Comparison of ENCODE assay signal across 8 cellular contexts in genomic region chr1:22092026-22092770, GRCh38. TPM values are rescaled to one million over a fixed set of nuclear protein-coding genes. Genes with fewer than 3 reads are reported as not detected.
A peak's percentile ranks its signal among the peaks of the same experiment; 100 is the strongest.
DNase-seq lines count a peak whose midpoint lies in the region; ATAC-seq and TF ChIP-seq lines count a peak whose summit lies in the region.
"Not testable (repeated sequence)": the region's sequence is repeated elsewhere in the genome, so short reads cannot be mapped to it uniquely, and the experiment has no call there.

No MANE protein-coding gene starts in this region.

- peak overlapping the region; percentile 39 for H3K27ac Mint-ChIP-seq in activated CD4-positive, alpha-beta T cell treated with anti-CD3 and anti-CD28 coated beads, Interleukin-2, amount 10 ng/mL, durations not matched to agents 7 days and 5 days
- H3K27ac Mint-ChIP-seq in activated naive CD8-positive, alpha-beta T cell treated with anti-CD3 and anti-CD28 coated beads, Interleukin-2, amount 10 ng/mL, durations not matched to agents 7 days and 5 days: peak overlapping the region; percentile 66
- H3K27ac Mint-ChIP-seq in naive thymus-derived CD8-positive, alpha-beta T cell: peak overlapping the region in 7 of 10 donors; percentile 16 to 85 (median 69)
- not testable (repeated sequence) for H3K27ac Mint-ChIP-seq in stimulated activated naive B cell treated with anti-CD40 and anti-IgM and Interleukin-4, amounts not matched to agents 10 μg/mL and 1 μg/mL and 100 μg/mL, for 72 hours

- not testable (repeated sequence) for H3K4me3 ChIP-seq in fibroblast of mammary gland (ENCODE audit: control insufficient read depth, low read depth, low read length)

- not testable (repeated sequence) for H3K9me3 Mint-ChIP-seq in activated CD4-positive, alpha-beta T cell treated with anti-CD3 and anti-CD28 coated beads, Interleukin-2, amount 10 ng/mL, durations not matched to agents 7 days and 5 days; activated naive CD8-positive, alpha-beta T cell treated with anti-CD3 and anti-CD28 coated beads, Interleukin-2, amount 10 ng/mL, durations not matched to agents 7 days and 5 days; naive thymus-derived CD8-positive, alpha-beta T cell; stimulated activated naive B cell treated with anti-CD40 and anti-IgM and Interleukin-4, amounts not matched to agents 10 μg/mL and 1 μg/mL and 100 μg/mL, for 72 hours

- CTCF ChIA-PET in GM10248 (lab: Yijun Ruan, JAX): interaction anchor here (1.1 to 3.1 kb wide), 6 partner anchors 9 to 324 kb away, joined by 3 to 19 read pairs (median 4); no protein-coding TSS in a partner anchor
- CTCF ChIA-PET in activated CD4-positive, alpha-beta T cell treated with anti-CD3 and anti-CD28 coated beads, Interleukin-2, amount 10 ng/mL, durations not matched to agents 7 days and 5 days (lab: Charles Lee): interaction anchor here (0.7 to 1.5 kb wide), 2 partner anchors 15 to 30 kb away, joined by 3 to 4 read pairs; no protein-coding TSS in a partner anchor

- H3K27me3 Mint-ChIP-seq in activated CD4-positive, alpha-beta T cell treated with anti-CD3 and anti-CD28 coated beads, Interleukin-2, amount 10 ng/mL, durations not matched to agents 7 days and 5 days; activated naive CD8-positive, alpha-beta T cell treated with anti-CD3 and anti-CD28 coated beads, Interleukin-2, amount 10 ng/mL, durations not matched to agents 7 days and 5 days; naive thymus-derived CD8-positive, alpha-beta T cell; stimulated activated naive B cell treated with anti-CD40 and anti-IgM and Interleukin-4, amounts not matched to agents 10 μg/mL and 1 μg/mL and 100 μg/mL, for 72 hours: not testable (repeated sequence)

- H3K4me3 Mint-ChIP-seq in activated CD4-positive, alpha-beta T cell treated with anti-CD3 and anti-CD28 coated beads, Interleukin-2, amount 10 ng/mL, durations not matched to agents 7 days and 5 days: peak overlapping the region; percentile 1
- peak overlapping the region; percentile 24 for H3K4me3 Mint-ChIP-seq in activated naive CD8-positive, alpha-beta T cell treated with anti-CD3 and anti-CD28 coated beads, Interleukin-2, amount 10 ng/mL, durations not matched to agents 7 days and 5 days
- peak overlapping the region in 4 of 10 donors; percentile 19 to 59 (median 39) for H3K4me3 Mint-ChIP-seq in naive thymus-derived CD8-positive, alpha-beta T cell
- not testable (repeated sequence) for H3K4me3 Mint-ChIP-seq in stimulated activated naive B cell treated with anti-CD40 and anti-IgM and Interleukin-4, amounts not matched to agents 10 μg/mL and 1 μg/mL and 100 μg/mL, for 72 hours

- peak; percentile 50 for DNase-seq in GM10248 (ENCODE audit: extremely low spot score)
- DNase-seq in RKO (ENCODE audit: low spot score): peak; percentile 64
- peak; percentile 52 for DNase-seq in activated CD4-positive, alpha-beta T cell treated with anti-CD3 and anti-CD28 coated beads, Interleukin-2, amount 10 ng/mL, durations not matched to agents 7 days and 5 days
- not testable (repeated sequence) for DNase-seq in activated naive CD8-positive, alpha-beta T cell treated with anti-CD3 and anti-CD28 coated beads, Interleukin-2, amount 10 ng/mL, durations not matched to agents 7 days and 5 days
- DNase-seq in fibroblast of mammary gland (ENCODE audit: low read depth): peak; percentile 68
- DNase-seq in naive thymus-derived CD8-positive, alpha-beta T cell: peak in 6 of 10 donors; percentile 21 to 54 (median 29)
- DNase-seq in stimulated activated naive B cell treated with anti-CD40 and anti-IgM and Interleukin-4, amounts not matched to agents 10 μg/mL and 1 μg/mL and 100 μg/mL, for 72 hours: peak; percentile 13

- H3K4me1 Mint-ChIP-seq in activated CD4-positive, alpha-beta T cell treated with anti-CD3 and anti-CD28 coated beads, Interleukin-2, amount 10 ng/mL, durations not matched to agents 7 days and 5 days: peaks cover 70% of the 10 kb centered on the region
- peaks cover 54% of the 10 kb centered on the region for H3K4me1 Mint-ChIP-seq in activated naive CD8-positive, alpha-beta T cell treated with anti-CD3 and anti-CD28 coated beads, Interleukin-2, amount 10 ng/mL, durations not matched to agents 7 days and 5 days
- H3K4me1 Mint-ChIP-seq in naive thymus-derived CD8-positive, alpha-beta T cell: peaks cover 39 to 73% (median 72%) of the 10 kb centered on the region in 4 donors
- H3K4me1 Mint-ChIP-seq in stimulated activated naive B cell treated with anti-CD40 and anti-IgM and Interleukin-4, amounts not matched to agents 10 μg/mL and 1 μg/mL and 100 μg/mL, for 72 hours: peaks cover 40 to 57% of the 10 kb centered on the region in 2 donors

- H3K36me3 Mint-ChIP-seq in activated CD4-positive, alpha-beta T cell treated with anti-CD3 and anti-CD28 coated beads, Interleukin-2, amount 10 ng/mL, durations not matched to agents 7 days and 5 days (ENCODE audit: low read depth): peaks cover 72% of the 10 kb centered on the region
- H3K36me3 Mint-ChIP-seq in activated naive CD8-positive, alpha-beta T cell treated with anti-CD3 and anti-CD28 coated beads, Interleukin-2, amount 10 ng/mL, durations not matched to agents 7 days and 5 days: peaks cover 42% of the 10 kb centered on the region
- peaks cover 0 to 94% (median 10%) of the 10 kb centered on the region in 3 donors for H3K36me3 Mint-ChIP-seq in naive thymus-derived CD8-positive, alpha-beta T cell
- peaks cover 43 to 57% of the 10 kb centered on the region in 2 donors for H3K36me3 Mint-ChIP-seq in stimulated activated naive B cell treated with anti-CD40 and anti-IgM and Interleukin-4, amounts not matched to agents 10 μg/mL and 1 μg/mL and 100 μg/mL, for 72 hours

- peak; percentile 5 for TF ChIP-seq CTCF in GM10248 (IDR thresholded peaks at IDR 0.05; ENCODE audit: control extremely low read depth, extremely low read depth, low read depth, missing control alignments)
- not testable (repeated sequence) for TF ChIP-seq CTCF in fibroblast of mammary gland (conservative IDR thresholded peaks at IDR 0.05; ENCODE audit: control insufficient read depth, insufficient read depth, low read depth, low read length)

- POLR2A ChIA-PET in GM10248 (lab: Yijun Ruan, JAX): interaction anchor here (0.6 kb wide), 1 partner anchor 82 kb away, joined by 5 read pairs; no protein-coding TSS in a partner anchor
- POLR2A ChIA-PET in activated CD4-positive, alpha-beta T cell treated with anti-CD3 and anti-CD28 coated beads, Interleukin-2, amount 10 ng/mL, durations not matched to agents 7 days and 5 days (lab: Charles Lee): not testable (repeated sequence)
- POLR2A ChIA-PET in activated naive CD8-positive, alpha-beta T cell treated with anti-CD3 and anti-CD28 coated beads, Interleukin-2, amount 10 ng/mL, durations not matched to agents 7 days and 5 days (lab: Charles Lee): interaction anchor here (1.5 to 2.6 kb wide), 3 partner anchors 13 to 67 kb away, joined by 8 to 12 read pairs (median 8); partner anchors contain the start of gene CDC42
- POLR2A ChIA-PET in naive thymus-derived CD8-positive, alpha-beta T cell (lab: Charles Lee): interaction anchor here (0.8 to 1.7 kb wide), 6 partner anchors 11 to 135 kb away, joined by 3 to 8 read pairs (median 6); partner anchors contain the start of gene CDC42

- peak; percentile 50 for ATAC-seq in HG03354 (IDR thresholded peaks at IDR 0.05; ENCODE audit: poor library complexity, severe bottlenecking, unreplicated experiment)
- peak; percentile 88 for ATAC-seq in activated naive CD8-positive, alpha-beta T cell treated with anti-CD3 and anti-CD28 coated beads, Interleukin-2, amount 10 ng/mL, durations not matched to agents 7 days and 5 days (ENCODE audit: low read depth)
- peak; percentile 72 to 83 for ATAC-seq in naive thymus-derived CD8-positive, alpha-beta T cell
- ATAC-seq in stimulated activated naive B cell treated with anti-CD40 and anti-IgM and Interleukin-4, amounts not matched to agents 10 μg/mL and 1 μg/mL and 100 μg/mL, for 72 hours (replicated peaks): peak; percentile 88 to 93

RNA-seq across cellular contexts. Expression of gene CDC42, which starts 39.7 kb away (rescaled TPM):
- total RNA-seq in activated CD4-positive, alpha-beta T cell treated with anti-CD3 and anti-CD28 coated beads, Interleukin-2, amount 10 ng/mL, durations not matched to agents 7 days and 5 days: 100 to 1,000 TPM; 378 to 413 TPM
- 100 to 1,000 TPM; 283 to 303 TPM for total RNA-seq in activated naive CD8-positive, alpha-beta T cell treated with anti-CD3 and anti-CD28 coated beads, Interleukin-2, amount 10 ng/mL, durations not matched to agents 7 days and 5 days
- 100 to 1,000 TPM; 229 to 239 TPM for total RNA-seq in naive thymus-derived CD8-positive, alpha-beta T cell
- 100 to 1,000 TPM; 236 to 472 (median 393) TPM for polyA plus RNA-seq in naive thymus-derived CD8-positive, alpha-beta T cell

RNA-seq across cellular contexts. Expression of gene WNT4, which starts 50.7 kb away (rescaled TPM):
- not detected for total RNA-seq in activated CD4-positive, alpha-beta T cell treated with anti-CD3 and anti-CD28 coated beads, Interleukin-2, amount 10 ng/mL, durations not matched to agents 7 days and 5 days
- total RNA-seq in activated naive CD8-positive, alpha-beta T cell treated with anti-CD3 and anti-CD28 coated beads, Interleukin-2, amount 10 ng/mL, durations not matched to agents 7 days and 5 days: not detected
- total RNA-seq in naive thymus-derived CD8-positive, alpha-beta T cell: not detected
- polyA plus RNA-seq in naive thymus-derived CD8-positive, alpha-beta T cell: not detected
